21 cellular contexts compared by ENCODE assay signal in genomic region chr17:3984719-3985444, GRCh38. TPM values are rescaled to one million over a fixed set of nuclear protein-coding genes. Genes with fewer than 3 reads are reported as not detected.
"Had no signal": no experiment of that assay in that cellular context is flagged by ENCODE, and none has a peak within 500 bp of the region (broad histone marks: within the 10 kb centered on the region; RNA-seq: fewer than 3 reads in every experiment).

No MANE protein-coding gene starts in this region.

- DNase-seq: activated B cell treated with CpG ODN at 0.5 μM for 24 hours; activated CD4-positive, alpha-beta T cell treated with anti-CD3 and anti-CD28 coated beads, Interleukin-2, amount 10 ng/mL, durations not matched to agents 24 days and 14 days; activated CD8-positive, alpha-beta memory T cell treated with anti-CD3 and anti-CD28 coated beads, Interleukin-2, amount 50 U/mL, for 48 hours; activated gamma-delta T cell treated with Interleukin-2 at 50 U/mL for 16 hours; activated naive CD8-positive, alpha-beta T cell treated with anti-CD3 and anti-CD28 coated beads, Interleukin-2, amount 10 ng/mL, durations not matched to agents 7 days and 5 days; activated T-cell treated with anti-CD3 and anti-CD28 coated beads, Interleukin-2, amount 50 U/mL, for 72 hours; anterior cingulate cortex; hippocampal formation; left lung; nephron progenitor cell; sigmoid colon; stomach; testis had no signal

- H3K4me3 ChIP-seq: dorsolateral prefrontal cortex, esophagus muscularis mucosa, left lung, sigmoid colon, spleen, stomach, testis, upper lobe of left lung had no signal

- H3K9me3 ChIP-seq: esophagus muscularis mucosa, left lung, sigmoid colon, spleen, stomach, testis, upper lobe of left lung had no signal

- H3K9me3 Mint-ChIP-seq: activated B cell treated with CpG ODN at 0.5 μM for 24 hours; activated CD4-positive, alpha-beta T cell treated with anti-CD3 and anti-CD28 coated beads, Interleukin-2, amount 10 ng/mL, durations not matched to agents 24 days and 14 days; activated naive CD8-positive, alpha-beta T cell treated with anti-CD3 and anti-CD28 coated beads, Interleukin-2, amount 10 ng/mL, durations not matched to agents 7 days and 5 days; activated T-cell treated with anti-CD3 and anti-CD28 coated beads, Interleukin-2, amount 50 U/mL, for 72 hours; endodermal cell; T-helper 2 cell treated with Interferon-gamma antibody and Interleukin-4, amounts not matched to agents 5 μg/mL and 100 μg/mL, for 36 hours had no signal

- H3K36me3 ChIP-seq: esophagus muscularis mucosa, left lung, sigmoid colon, spleen, stomach, upper lobe of left lung had no signal

- H3K36me3 Mint-ChIP-seq: activated naive CD8-positive, alpha-beta T cell treated with anti-CD3 and anti-CD28 coated beads, Interleukin-2, amount 10 ng/mL, durations not matched to agents 7 days and 5 days had no signal

- ATAC-seq: activated T-cell treated with anti-CD3 and anti-CD28 coated beads, Interleukin-2, amount 50 U/mL, for 72 hours had no signal

- H3K27me3 ChIP-seq: testis, upper lobe of left lung had no signal

- H3K4me1 ChIP-seq: sigmoid colon, testis had no signal

- H3K27ac ChIP-seq: dorsolateral prefrontal cortex, esophagus muscularis mucosa, sigmoid colon, testis had no signal

- H3K27ac Mint-ChIP-seq: activated B cell treated with CpG ODN at 0.5 μM for 24 hours; activated CD4-positive, alpha-beta T cell treated with anti-CD3 and anti-CD28 coated beads, Interleukin-2, amount 10 ng/mL, durations not matched to agents 24 days and 14 days; activated naive CD8-positive, alpha-beta T cell treated with anti-CD3 and anti-CD28 coated beads, Interleukin-2, amount 10 ng/mL, durations not matched to agents 7 days and 5 days; activated T-cell treated with anti-CD3 and anti-CD28 coated beads, Interleukin-2, amount 50 U/mL, for 72 hours; endodermal cell; nephron progenitor cell; T-helper 2 cell treated with Interferon-gamma antibody and Interleukin-4, amounts not matched to agents 5 μg/mL and 100 μg/mL, for 36 hours had no signal

- FAIRE-seq: kidney had no signal

RNA-seq across cellular contexts. Expression of gene ATP2A3, which starts 20.6 kb away (rescaled TPM):
- total RNA-seq: osteocyte had no signal
